Comparison of ENCODE assay signal across 8 cellular contexts in the genomic region with DNA sequence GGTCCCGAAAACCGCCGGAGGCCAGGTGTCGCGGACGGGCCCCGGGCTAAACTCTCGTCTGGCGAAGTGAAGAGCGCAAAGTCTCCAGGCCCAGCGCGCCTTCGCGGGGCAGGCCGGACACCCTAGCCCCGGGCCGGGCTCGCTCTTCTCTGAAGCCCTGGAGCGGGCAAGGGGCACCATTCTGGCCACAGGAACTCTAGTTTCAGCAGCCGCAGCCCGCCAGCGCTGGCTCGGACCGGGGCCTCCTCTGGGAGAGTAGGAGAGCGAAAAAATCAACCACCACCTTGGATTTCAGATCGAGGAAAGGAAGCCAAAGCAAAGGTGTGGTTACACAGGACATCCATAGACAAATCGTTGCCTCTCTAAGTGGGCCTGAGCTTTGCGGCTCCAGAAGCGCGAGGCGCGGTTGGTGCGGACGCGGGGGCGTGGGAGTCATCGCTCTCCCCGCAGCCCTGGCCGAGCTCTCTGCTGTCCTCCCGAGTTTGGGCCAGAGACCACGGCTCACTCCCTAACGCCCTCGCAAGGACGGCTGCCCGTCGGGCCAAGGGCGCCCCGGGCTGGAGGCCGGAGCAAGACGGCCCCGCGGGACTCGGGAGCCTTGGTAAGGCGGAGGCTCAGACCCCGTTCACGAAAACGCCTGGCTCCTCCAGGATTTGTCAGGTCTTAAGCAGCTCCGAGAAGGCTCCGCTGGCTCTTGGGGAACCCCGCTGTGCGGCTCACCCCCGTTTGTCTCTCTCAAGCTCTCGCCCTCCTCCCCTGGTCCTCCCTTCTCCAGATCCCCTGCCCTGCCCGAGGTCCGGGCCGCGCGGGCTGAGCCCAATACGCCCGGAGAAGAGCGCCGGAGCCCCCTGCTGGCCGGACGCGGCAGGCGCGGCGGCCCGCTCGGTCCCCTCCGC.
DNase-seq lines count a peak whose midpoint lies in the region; ATAC-seq and TF ChIP-seq lines count a peak whose summit lies in the region.

No MANE protein-coding gene starts in this region.

- H3K27ac ChIP-seq in duodenal mucosa (ENCODE audit: low read depth, low read length) (no peak overlapping the region), right lobe of liver (no peak overlapping the region)

- H3K4me3 ChIP-seq in duodenal mucosa (ENCODE audit: low read depth in 1 of 2, low read length in 2 of 2) (peak overlapping the region; percentile 70 to 72), right lobe of liver (peak overlapping the region; percentile 58 to 61 (median 59))

- DNase-seq in NCI-H2029 (lab: John Stamatoyannopoulos, UW) (peak; percentile 46), NCI-H2029 treated with DMSO at 0.1 percent for 48 hours (lab: John Stamatoyannopoulos, UW) (no peak), NAMALWA (ENCODE audit: low spot score) (peak; percentile 67), right lobe of liver (peak; percentile 67 to 76 (median 74))
- peak; percentile 70 for DNase-seq in activated CD4-positive, alpha-beta T cell treated with anti-CD3 and anti-CD28 coated beads for 48 hours
- peak; percentile 50 for DNase-seq in stimulated activated CD4-positive, alpha-beta T cell treated with anti-CD3 and anti-CD28 coated beads, Interleukin-4, amount 100 ng/mL, for 24 hours

- no peaks in the 10 kb centered on the region for H3K9me3 ChIP-seq in duodenal mucosa (ENCODE audit: control insufficient read depth in 1 of 2, low read length in 2 of 2)
- H3K9me3 ChIP-seq in right lobe of liver, result no peaks in the 10 kb centered on the region

- peaks cover 32 to 45% of the 10 kb centered on the region in 2 donors for H3K27me3 ChIP-seq in duodenal mucosa (ENCODE audit: control insufficient read depth in 1 of 2, insufficient read depth in 2 of 2, low read length in 2 of 2)
- H3K27me3 ChIP-seq in right lobe of liver, result no peaks in the 10 kb centered on the region

- ATAC-seq in HG02571 (IDR thresholded peaks at IDR 0.05; ENCODE audit: unreplicated experiment) (peak; percentile 97), right lobe of liver (peak; percentile 97 to 99 (median 98))

- H3K36me3 ChIP-seq in duodenal mucosa (ENCODE audit: control insufficient read depth in 1 of 2, insufficient read depth in 2 of 2, low read length in 2 of 2), result no peaks in the 10 kb centered on the region
- H3K36me3 ChIP-seq in right lobe of liver, result no peaks in the 10 kb centered on the region

- TF ChIP-seq CTCF in right lobe of liver (IDR thresholded peaks at IDR 0.05), result peak; percentile 83 to 98 (median 94)

- 6% methylated on average over 20 of the region's 81 CpGs for WGBS in right lobe of liver (ENCODE audit: insufficient coverage, low coverage, low lambda C conversion rate, missing lambda C conversion rate)

- intact Hi-C loops in right lobe of liver (cut with DNase I), result no loop called here

- H3K4me1 ChIP-seq in duodenal mucosa (ENCODE audit: control insufficient read depth in 1 of 2, insufficient read depth in 2 of 2, low read length in 2 of 2) (peaks cover 6 to 17% of the 10 kb centered on the region in 2 donors), right lobe of liver (peaks cover 0 to 5% (median under 1%) of the 10 kb centered on the region in 4 donors)

- peak overlapping the region; percentile 31 to 34 for H3K9ac ChIP-seq in duodenal mucosa (ENCODE audit: low read depth in 1 of 2, low read length in 2 of 2)

- TF ChIP-seq POLR2A in right lobe of liver (IDR thresholded peaks at IDR 0.05), result no peak
